15 cellular contexts compared by ENCODE assay signal in the genomic region with DNA sequence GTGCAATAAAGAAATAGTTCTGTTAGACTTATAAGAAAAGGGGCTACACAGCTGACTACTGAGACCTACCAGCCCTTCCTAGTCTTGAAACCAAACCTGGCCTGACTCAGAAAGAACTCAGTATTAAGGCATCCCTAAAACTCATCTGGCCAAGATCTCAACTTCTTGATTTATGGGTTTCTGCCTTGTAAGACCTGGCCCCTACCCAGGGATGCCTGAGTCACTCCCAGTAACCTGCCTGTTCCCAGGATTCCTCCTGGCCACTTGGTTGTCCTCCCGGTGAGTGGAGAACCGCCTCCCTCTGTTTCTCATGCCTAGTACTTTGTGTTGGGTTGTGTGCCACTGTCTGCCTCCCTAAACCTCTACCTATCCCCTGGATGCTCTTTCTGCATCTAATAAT.
DNase-seq lines count a peak whose midpoint lies in the region; ATAC-seq, FAIRE-seq and TF ChIP-seq lines count a peak whose summit lies in the region.
"Had no signal": no experiment of that assay in that cellular context is flagged by ENCODE, and none has a peak within 500 bp of the region (broad histone marks: within the 10 kb centered on the region; RNA-seq: fewer than 3 reads in every experiment).

No MANE protein-coding gene starts in this region.

- H2AFZ ChIP-seq in ACC112 (ENCODE audit: low read length, unreplicated experiment): no peak overlapping the region

- H3K27me3 ChIP-seq in ACC112 (ENCODE audit: insufficient read depth, low read length): no peaks in the 10 kb centered on the region
- H3K27me3 ChIP-seq in gastroesophageal sphincter: no peaks in the 10 kb centered on the region
- H3K27me3 ChIP-seq: BLaER1 had no signal

- H3K9me3 Mint-ChIP-seq in glutamatergic neuron (ENCODE audit: unreplicated experiment): no peaks in the 10 kb centered on the region
- H3K9me3 Mint-ChIP-seq: activated naive CD8-positive, alpha-beta T cell treated with anti-CD3 and anti-CD28 coated beads, Interleukin-2, amount 50 U/mL, for 24 hours; immature natural killer cell; natural killer cell treated with Interleukin-12 subunit alpha and Interleukin-12 subunit beta and Interleukin-15 and Interleukin-18, amount 100 ng/mL, for 72 hours; stimulated activated naive CD8-positive, alpha-beta T cell treated with anti-CD3 and anti-CD28 coated beads, Interleukin-15, Interleukin-2, amounts not matched to agents 100 ng/mL and 50 ng/mL, for 24 hours had no signal

- H3K4me3 ChIP-seq in ACC112 (ENCODE audit: low read depth, low read length) (no peak overlapping the region), gastroesophageal sphincter (no peak overlapping the region)
- H3K4me3 ChIP-seq: BLaER1 had no signal

- no peak for TF ChIP-seq EP300 in gastroesophageal sphincter (IDR thresholded peaks at IDR 0.05)

- TF ChIP-seq POLR2A in H54 (IDR thresholded peaks at IDR 0.05; ENCODE audit: low read depth, low read length) (no peak), gastroesophageal sphincter (IDR thresholded peaks at IDR 0.05) (no peak)

- DNase-seq in H54 (ENCODE audit: insufficient read length, low spot score) (no peak), T1000 (lab: John Stamatoyannopoulos, UW) (peak; percentile 17), G401 (ENCODE audit: low spot score) (no peak), glutamatergic neuron (no peak)
- DNase-seq: activated CD4-positive, alpha-beta T cell treated with anti-CD3 and anti-CD28 coated beads, Interleukin-2, amount 50 U/mL, for 4 hours; activated naive CD8-positive, alpha-beta T cell treated with anti-CD3 and anti-CD28 coated beads, Interleukin-2, amount 50 U/mL, for 24 hours; immature natural killer cell; NCI-H510A had no signal

- 50 to 54% methylated on average over 1 to 2 of the region's 2 CpGs for WGBS in gastroesophageal sphincter (ENCODE audit: low coverage in 1 of 2), 2 donors

- H3K9me3 ChIP-seq in gastroesophageal sphincter: no peaks in the 10 kb centered on the region
- H3K9me3 ChIP-seq: BLaER1 had no signal

- H3K4me1 Mint-ChIP-seq in glutamatergic neuron (ENCODE audit: low read depth, unreplicated experiment): no peaks in the 10 kb centered on the region

- FAIRE-seq in H54 (lab: Jason Lieb, UNC): peak; percentile 87

- H3K27me3 Mint-ChIP-seq in glutamatergic neuron (ENCODE audit: unreplicated experiment): no peaks in the 10 kb centered on the region
- H3K27me3 Mint-ChIP-seq: stimulated activated naive CD8-positive, alpha-beta T cell treated with anti-CD3 and anti-CD28 coated beads, Interleukin-15, Interleukin-2, amounts not matched to agents 100 ng/mL and 50 ng/mL, for 24 hours had no signal

- H3K4me1 ChIP-seq in ACC112 (ENCODE audit: control insufficient read depth, insufficient read depth, low read length, unreplicated experiment): peaks cover 46% of the 10 kb centered on the region
- peaks cover 8 to 46% (median 28%) of the 10 kb centered on the region in 3 donors for H3K4me1 ChIP-seq in gastroesophageal sphincter

- H3K36me3 ChIP-seq in ACC112 (ENCODE audit: insufficient read depth, low read length) (no peaks in the 10 kb centered on the region), gastroesophageal sphincter (no peaks in the 10 kb centered on the region)
- H3K36me3 ChIP-seq: BLaER1 had no signal

- H3K27ac ChIP-seq in ACC112 (ENCODE audit: low read depth, low read length) (peak overlapping the region; percentile 26; the same call in 1 of the 2 replicates), gastroesophageal sphincter (no peak overlapping the region)
- H3K27ac ChIP-seq: BLaER1 had no signal

- ATAC-seq in gastroesophageal sphincter: peak; percentile 46
- no peak for ATAC-seq in HG03460 (IDR thresholded peaks at IDR 0.05; ENCODE audit: unreplicated experiment)
- ATAC-seq in HG02798 (IDR thresholded peaks at IDR 0.05; ENCODE audit: poor library complexity, unreplicated experiment): no peak
- ATAC-seq: activated naive CD8-positive, alpha-beta T cell treated with anti-CD3 and anti-CD28 coated beads, Interleukin-2, amount 50 U/mL, for 24 hours; natural killer cell treated with Interleukin-12 subunit alpha and Interleukin-12 subunit beta and Interleukin-15 and Interleukin-18, amount 100 ng/mL, for 72 hours had no signal

- no peak overlapping the region for H3K4me3 Mint-ChIP-seq in glutamatergic neuron (ENCODE audit: unreplicated experiment)
- H3K4me3 Mint-ChIP-seq: activated naive CD8-positive, alpha-beta T cell treated with anti-CD3 and anti-CD28 coated beads, Interleukin-2, amount 50 U/mL, for 24 hours; immature natural killer cell; natural killer cell treated with Interleukin-12 subunit alpha and Interleukin-12 subunit beta and Interleukin-15 and Interleukin-18, amount 100 ng/mL, for 72 hours; stimulated activated naive CD8-positive, alpha-beta T cell treated with anti-CD3 and anti-CD28 coated beads, Interleukin-15, Interleukin-2, amounts not matched to agents 100 ng/mL and 50 ng/mL, for 24 hours had no signal

- TF ChIP-seq CTCF in gastroesophageal sphincter (IDR thresholded peaks at IDR 0.05): no peak
- no peak for TF ChIP-seq CTCF in glutamatergic neuron (IDR thresholded peaks at IDR 0.05; ENCODE audit: partially characterized antibody, unreplicated experiment)

- no peaks in the 10 kb centered on the region for H3K36me3 Mint-ChIP-seq in glutamatergic neuron (ENCODE audit: unreplicated experiment)
- H3K36me3 Mint-ChIP-seq: immature natural killer cell; natural killer cell treated with Interleukin-12 subunit alpha and Interleukin-12 subunit beta and Interleukin-15 and Interleukin-18, amount 100 ng/mL, for 72 hours had no signal

- H3K27ac Mint-ChIP-seq in glutamatergic neuron (ENCODE audit: unreplicated experiment): no peak overlapping the region
- H3K27ac Mint-ChIP-seq: activated naive CD8-positive, alpha-beta T cell treated with anti-CD3 and anti-CD28 coated beads, Interleukin-2, amount 50 U/mL, for 24 hours; stimulated activated naive CD8-positive, alpha-beta T cell treated with anti-CD3 and anti-CD28 coated beads, Interleukin-15, Interleukin-2, amounts not matched to agents 100 ng/mL and 50 ng/mL, for 24 hours had no signal

- H3K79me2 ChIP-seq in ACC112 (ENCODE audit: control insufficient read depth, insufficient read depth, low read length, unreplicated experiment): no peaks in the 10 kb centered on the region

- in situ Hi-C loops in G401 (cut with HindIII; ENCODE audit: low sequenced_read_pairs): no loop called here
